Comparison of ENCODE assay signal across 12 cellular contexts in the genomic region with DNA sequence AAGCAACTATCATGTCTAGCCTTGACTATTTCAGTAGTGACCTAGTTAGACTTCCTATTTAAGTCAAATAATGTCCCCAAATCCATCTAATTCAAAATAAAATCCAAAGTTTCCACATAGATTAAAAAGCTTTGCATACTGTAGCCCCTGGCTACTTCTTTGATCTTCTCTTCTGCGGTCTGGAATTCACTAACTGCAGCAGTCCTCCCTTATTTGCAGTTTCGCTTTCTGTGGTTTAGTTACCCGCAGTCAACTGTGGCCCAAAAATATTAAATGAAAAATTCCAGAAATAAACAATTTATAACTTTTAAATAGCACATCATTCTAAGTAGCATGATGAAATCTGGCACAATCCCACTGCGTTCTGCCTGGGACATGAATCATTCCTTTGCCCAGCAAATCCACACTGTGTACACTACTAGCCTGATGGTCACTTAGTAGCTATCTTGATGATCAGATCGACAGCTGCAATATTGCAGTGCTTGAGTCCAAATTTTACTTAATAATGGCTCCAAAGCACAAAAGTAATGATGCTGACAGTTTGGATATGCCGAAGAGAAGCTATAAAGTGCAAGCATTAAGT.
DNase-seq lines count a peak whose midpoint lies in the region; ATAC-seq, FAIRE-seq and TF ChIP-seq lines count a peak whose summit lies in the region.
"Had no signal": no experiment of that assay in that cellular context is flagged by ENCODE, and none has a peak within 500 bp of the region (broad histone marks: within the 10 kb centered on the region; RNA-seq: fewer than 3 reads in every experiment).

No MANE protein-coding gene starts in this region.

- H3K4me2 ChIP-seq in GM23248 (ENCODE audit: unreplicated experiment): no peak overlapping the region

- H3K36me3 ChIP-seq in GM23248 (ENCODE audit: low read depth) (no peaks in the 10 kb centered on the region), adipocyte (ENCODE audit: control insufficient read depth, insufficient read depth, low read length, severe bottlenecking) (no peaks in the 10 kb centered on the region), gastroesophageal sphincter (no peaks in the 10 kb centered on the region), skeletal muscle tissue (ENCODE audit: control insufficient read depth in 3 of 3, insufficient read depth in 3 of 3, low read length in 3 of 3) (no peaks in the 10 kb centered on the region)

- H3K79me2 ChIP-seq in GM23248 (ENCODE audit: insufficient read depth): no peaks in the 10 kb centered on the region

- TF ChIP-seq EP300 in gastroesophageal sphincter (IDR thresholded peaks at IDR 0.05): no peak

- FAIRE-seq in frontal cortex (lab: Jason Lieb, UNC): no peak

- no peak overlapping the region for H2AFZ ChIP-seq in GM23248

- H3K27ac ChIP-seq in GM23248 (no peak overlapping the region), gastroesophageal sphincter (peak overlapping the region; percentile 70 to 73 (median 72)), skeletal muscle tissue (ENCODE audit: low read depth, low read length) (no peak overlapping the region)

- H3K4me3 ChIP-seq in GM23248 (no peak overlapping the region), adipocyte (ENCODE audit: low read length) (peak overlapping the region; percentile 6), gastroesophageal sphincter (peak overlapping the region; percentile 31), skeletal muscle tissue (ENCODE audit: low read length in 3 of 3) (peak overlapping the region; percentile 53 to 63 (median 62))

- H3K9me2 ChIP-seq in GM23248 (ENCODE audit: insufficient read depth): no peaks in the 10 kb centered on the region

- no peak for TF ChIP-seq POLR2A in gastroesophageal sphincter (IDR thresholded peaks at IDR 0.05)

- no peaks in the 10 kb centered on the region for H3K4me1 ChIP-seq in GM23248 (ENCODE audit: insufficient read depth)
- H3K4me1 ChIP-seq in adipocyte (ENCODE audit: control insufficient read depth, insufficient read depth, low read length): peaks cover 16% of the 10 kb centered on the region
- H3K4me1 ChIP-seq in gastroesophageal sphincter: peaks cover 0 to 28% (median 0%) of the 10 kb centered on the region in 3 donors
- H3K4me1 ChIP-seq in skeletal muscle tissue (ENCODE audit: control insufficient read depth in 3 of 3, insufficient read depth in 3 of 3, low read length in 3 of 3): peaks cover 0 to 4% (median 0%) of the 10 kb centered on the region in 3 donors

- H4K20me1 ChIP-seq in GM23248 (ENCODE audit: insufficient read depth): no peaks in the 10 kb centered on the region

- no peak for TF ChIP-seq CTCF in gastroesophageal sphincter (IDR thresholded peaks at IDR 0.05)

- DNase-seq in GM23248: peak; percentile 33
- DNase-seq in adipocyte (ENCODE audit: low read depth): peak; percentile 83
- no peak for DNase-seq in activated naive CD4-positive, alpha-beta T cell treated with anti-CD3 and anti-CD28 coated beads, Interleukin-2, amount 50 U/mL, for 16 hours
- DNase-seq in activated T-cell treated with anti-CD3 and anti-CD28 coated beads, Interleukin-2, amount 50 U/mL, for 48 hours: no peak
- DNase-seq in frontal cortex (ENCODE audit: low spot score in 2 of 2): no peak
- DNase-seq in activated naive CD4-positive, alpha-beta T cell (lab: John Stamatoyannopoulos, UW): no peak
- DNase-seq: cerebellar nuclear complex; DMS53; NCI-H1092; stimulated activated CD8-positive, alpha-beta memory T cell treated with anti-CD3 and anti-CD28 coated beads, Interleukin-4, amount 100 ng/mL, for 48 hours had no signal

- no peaks in the 10 kb centered on the region for H3F3A ChIP-seq in GM23248 (ENCODE audit: insufficient read depth)

- H3K9me3 ChIP-seq in GM23248 (ENCODE audit: low read depth) (no peaks in the 10 kb centered on the region), adipocyte (ENCODE audit: control insufficient read depth, low read length) (no peaks in the 10 kb centered on the region), gastroesophageal sphincter (no peaks in the 10 kb centered on the region), skeletal muscle tissue (ENCODE audit: control insufficient read depth in 3 of 3, low read length in 3 of 3) (no peaks in the 10 kb centered on the region)

- in situ Hi-C loops in GM23248 (cut with MboI): no loop called here

- WGBS in GM23248 (ENCODE audit: low coverage in 1 of 2, low lambda C conversion rate in 2 of 2, missing lambda C conversion rate in 2 of 2), 2 experiments: 90 to 94% methylated on average over 6 of the region's 6 CpGs
- 21 to 23% methylated on average over 6 of the region's 6 CpGs for WGBS in gastroesophageal sphincter (ENCODE audit: low coverage in 1 of 2), 2 donors

- no peaks in the 10 kb centered on the region for H3K27me3 ChIP-seq in GM23248 (replicated peaks; ENCODE audit: insufficient read depth)
- H3K27me3 ChIP-seq in adipocyte (replicated peaks; ENCODE audit: control insufficient read depth, insufficient read depth, low read length): no peaks in the 10 kb centered on the region
- no peaks in the 10 kb centered on the region for H3K27me3 ChIP-seq in gastroesophageal sphincter
- H3K27me3 ChIP-seq in skeletal muscle tissue (ENCODE audit: control insufficient read depth in 3 of 3, insufficient read depth in 3 of 3, low read length in 3 of 3): no peaks in the 10 kb centered on the region

- H3K9ac ChIP-seq in GM23248: no peak overlapping the region
- peak overlapping the region; percentile 12 for H3K9ac ChIP-seq in adipocyte (ENCODE audit: low read length)
- H3K9ac ChIP-seq in skeletal muscle tissue (ENCODE audit: low read depth in 1 of 3, low read length in 3 of 3): peak overlapping the region in 1 of 3 donors; percentile 20

- ATAC-seq in gastroesophageal sphincter: peak; percentile 88

Comparison
In these comparisons a context has a peak if more than half of its experiments do, and no peak if none do; other contexts are left out.
1. DNase-seq: peak in GM23248 (single experiment) and adipocyte (single experiment); none in activated naive CD4-positive, alpha-beta T cell treated with anti-CD3 and anti-CD28 coated beads, Interleukin-2, amount 50 U/mL, for 16 hours (single experiment), activated T-cell treated with anti-CD3 and anti-CD28 coated beads, Interleukin-2, amount 50 U/mL, for 48 hours (0 of 2), frontal cortex (0 of 2) and activated naive CD4-positive, alpha-beta T cell (0 of 4).
2. H3K27ac ChIP-seq: peak in gastroesophageal sphincter (4 of 4); none in GM23248 (single experiment) and skeletal muscle tissue (single experiment).